Comparison of ENCODE assay signal across 21 cellular contexts in genomic region chr1:167247754-167248153, GRCh38.
"Had no signal": no experiment of that assay in that cellular context is flagged by ENCODE, and none has a peak within 500 bp of the region (broad histone marks: within the 10 kb centered on the region; RNA-seq: fewer than 3 reads in every experiment).

No MANE protein-coding gene starts in this region.

- H3K4me1 ChIP-seq: foreskin keratinocyte, lower lobe of right lung had no signal

- H3K27me3 ChIP-seq: foreskin keratinocyte, spleen, stomach, transverse colon had no signal

- H3K36me3 ChIP-seq: left ventricle myocardium inferior, lower lobe of right lung, stomach, thoracic aorta, transverse colon had no signal

- H2AFZ ChIP-seq: parathyroid adenoma had no signal

- H3K9me3 ChIP-seq: lower lobe of right lung, psoas muscle, thoracic aorta, transverse colon had no signal

- DNase-seq: effector memory CD8-positive, alpha-beta T cell; foreskin keratinocyte; kidney; left cardiac atrium; left ventricle myocardium inferior; lower lobe of right lung; mesenchymal stem cell; midbrain; occipital lobe; psoas muscle; spleen; stimulated activated CD4-positive, alpha-beta T cell treated with anti-CD3 and anti-CD28 coated beads, Interleukin-15, amount 100 ng/mL, for 24 hours; stimulated activated CD4-positive, alpha-beta T cell treated with anti-CD3 and anti-CD28 coated beads, Interleukin-1b, Interleukin-23, amount 100 ng/mL, for 48 hours; stimulated activated CD4-positive, alpha-beta T cell treated with anti-CD3 and anti-CD28 coated beads, Interleukin-4, amount 100 ng/mL, for 24 hours; stimulated activated naive CD4-positive, alpha-beta T cell; stomach; substantia nigra; transverse colon had no signal

- H3K27ac ChIP-seq: foreskin keratinocyte, left ventricle myocardium inferior, lower lobe of right lung, parathyroid adenoma, psoas muscle, spleen, stomach, thoracic aorta, transverse colon had no signal

- H3K4me3 ChIP-seq: left ventricle myocardium inferior, lower lobe of right lung, psoas muscle, spleen, stomach, thoracic aorta, transverse colon had no signal

- FAIRE-seq: kidney had no signal

- H3K9ac ChIP-seq: parathyroid adenoma had no signal

- ATAC-seq: effector memory CD8-positive, alpha-beta T cell; foreskin keratinocyte; left cardiac atrium; lower lobe of right lung; sciatic nerve had no signal
